In the genomic region with DNA sequence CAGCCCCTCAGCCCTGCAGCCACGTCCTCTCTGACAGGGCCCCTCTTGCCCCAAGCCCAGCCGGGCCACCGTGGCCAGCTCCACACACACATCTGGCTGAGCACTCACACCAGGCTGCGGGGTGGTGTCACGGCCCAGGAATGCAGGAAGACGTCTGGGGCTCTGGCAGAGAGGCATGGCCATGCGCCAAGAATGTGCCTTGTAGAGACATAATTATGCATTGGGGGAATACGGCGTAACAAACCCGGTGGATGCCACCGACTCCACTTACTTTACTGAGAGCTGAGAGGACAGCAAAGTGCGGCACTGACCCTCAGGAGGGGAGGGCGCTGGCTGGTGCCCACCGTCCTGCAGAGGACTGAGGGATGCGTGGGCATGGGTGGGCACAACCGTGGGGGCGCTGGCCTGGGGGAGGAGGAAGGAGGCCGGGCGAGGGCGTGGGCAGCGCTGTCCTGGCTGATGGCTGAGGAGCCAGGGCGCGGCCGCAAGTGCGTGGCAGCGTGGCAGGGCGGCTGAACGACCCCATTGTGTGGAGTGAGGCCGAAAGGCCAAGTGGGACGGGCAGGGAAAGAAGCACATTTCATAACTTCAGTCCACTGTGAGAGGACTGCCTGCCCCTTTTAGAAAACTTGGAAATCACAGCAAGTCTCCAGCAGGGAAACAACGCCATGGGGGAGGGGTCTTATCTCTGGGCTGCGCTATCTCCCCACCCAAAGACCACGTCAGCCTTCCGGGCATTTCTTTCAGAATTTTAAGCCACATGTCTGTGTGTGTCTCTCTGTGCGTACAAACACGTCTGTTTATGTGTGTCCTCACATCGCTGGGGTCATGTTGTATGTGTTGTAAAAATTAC, we compare ENCODE assay signal across 1 cellular context.
TF ChIP-seq lines count a peak whose summit lies in the region.

No MANE protein-coding gene starts in this region.

TF ChIP-seq in HCT116, 20 proteins besides CTCF, POLR2A, EP300 and RAD21 (continued from another document):
- TF ChIP-seq, protein P1, sequence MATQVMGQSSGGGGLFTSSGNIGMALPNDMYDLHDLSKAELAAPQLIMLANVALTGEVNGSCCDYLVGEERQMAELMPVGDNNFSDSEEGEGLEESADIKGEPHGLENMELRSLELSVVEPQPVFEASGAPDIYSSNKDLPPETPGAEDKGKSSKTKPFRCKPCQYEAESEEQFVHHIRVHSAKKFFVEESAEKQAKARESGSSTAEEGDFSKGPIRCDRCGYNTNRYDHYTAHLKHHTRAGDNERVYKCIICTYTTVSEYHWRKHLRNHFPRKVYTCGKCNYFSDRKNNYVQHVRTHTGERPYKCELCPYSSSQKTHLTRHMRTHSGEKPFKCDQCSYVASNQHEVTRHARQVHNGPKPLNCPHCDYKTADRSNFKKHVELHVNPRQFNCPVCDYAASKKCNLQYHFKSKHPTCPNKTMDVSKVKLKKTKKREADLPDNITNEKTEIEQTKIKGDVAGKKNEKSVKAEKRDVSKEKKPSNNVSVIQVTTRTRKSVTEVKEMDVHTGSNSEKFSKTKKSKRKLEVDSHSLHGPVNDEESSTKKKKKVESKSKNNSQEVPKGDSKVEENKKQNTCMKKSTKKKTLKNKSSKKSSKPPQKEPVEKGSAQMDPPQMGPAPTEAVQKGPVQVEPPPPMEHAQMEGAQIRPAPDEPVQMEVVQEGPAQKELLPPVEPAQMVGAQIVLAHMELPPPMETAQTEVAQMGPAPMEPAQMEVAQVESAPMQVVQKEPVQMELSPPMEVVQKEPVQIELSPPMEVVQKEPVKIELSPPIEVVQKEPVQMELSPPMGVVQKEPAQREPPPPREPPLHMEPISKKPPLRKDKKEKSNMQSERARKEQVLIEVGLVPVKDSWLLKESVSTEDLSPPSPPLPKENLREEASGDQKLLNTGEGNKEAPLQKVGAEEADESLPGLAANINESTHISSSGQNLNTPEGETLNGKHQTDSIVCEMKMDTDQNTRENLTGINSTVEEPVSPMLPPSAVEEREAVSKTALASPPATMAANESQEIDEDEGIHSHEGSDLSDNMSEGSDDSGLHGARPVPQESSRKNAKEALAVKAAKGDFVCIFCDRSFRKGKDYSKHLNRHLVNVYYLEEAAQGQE (IDR thresholded peaks at IDR 0.05; ENCODE audit: low read depth) = no peak
- TF ChIP-seq, protein P2, sequence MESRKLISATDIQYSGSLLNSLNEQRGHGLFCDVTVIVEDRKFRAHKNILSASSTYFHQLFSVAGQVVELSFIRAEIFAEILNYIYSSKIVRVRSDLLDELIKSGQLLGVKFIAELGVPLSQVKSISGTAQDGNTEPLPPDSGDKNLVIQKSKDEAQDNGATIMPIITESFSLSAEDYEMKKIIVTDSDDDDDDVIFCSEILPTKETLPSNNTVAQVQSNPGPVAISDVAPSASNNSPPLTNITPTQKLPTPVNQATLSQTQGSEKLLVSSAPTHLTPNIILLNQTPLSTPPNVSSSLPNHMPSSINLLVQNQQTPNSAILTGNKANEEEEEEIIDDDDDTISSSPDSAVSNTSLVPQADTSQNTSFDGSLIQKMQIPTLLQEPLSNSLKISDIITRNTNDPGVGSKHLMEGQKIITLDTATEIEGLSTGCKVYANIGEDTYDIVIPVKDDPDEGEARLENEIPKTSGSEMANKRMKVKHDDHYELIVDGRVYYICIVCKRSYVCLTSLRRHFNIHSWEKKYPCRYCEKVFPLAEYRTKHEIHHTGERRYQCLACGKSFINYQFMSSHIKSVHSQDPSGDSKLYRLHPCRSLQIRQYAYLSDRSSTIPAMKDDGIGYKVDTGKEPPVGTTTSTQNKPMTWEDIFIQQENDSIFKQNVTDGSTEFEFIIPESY (IDR thresholded peaks at IDR 0.05; ENCODE audit: extremely low read depth, insufficient replicate concordance, low read length) = no peak
- TF ChIP-seq JUND (IDR thresholded peaks at IDR 0.05) (no peak), CEBPB (IDR thresholded peaks at IDR 0.05; ENCODE audit: low read depth) (no peak), SRF (IDR thresholded peaks at IDR 0.05; ENCODE audit: low read depth) (no peak)
